8 cellular contexts compared by ENCODE assay signal in genomic region chr6:30942338-30943060, GRCh38. TPM values are rescaled to one million over a fixed set of nuclear protein-coding genes. Genes with fewer than 3 reads are reported as not detected.
DNase-seq lines count a peak whose midpoint lies in the region; ATAC-seq and TF ChIP-seq lines count a peak whose summit lies in the region.

No MANE protein-coding gene starts in this region.

- no peaks in the 10 kb centered on the region for H3K9me3 Mint-ChIP-seq in activated CD8-positive, alpha-beta memory T cell treated with anti-CD3 and anti-CD28 coated beads, Interleukin-2, amount 10 ng/mL, durations not matched to agents 7 days and 5 days (ENCODE audit: low read depth)
- H3K9me3 Mint-ChIP-seq in activated naive CD8-positive, alpha-beta T cell treated with anti-CD3 and anti-CD28 coated beads, Interleukin-2, amount 50 U/mL, for 24 hours, result no peaks in the 10 kb centered on the region

- H3K4me1 Mint-ChIP-seq in activated CD8-positive, alpha-beta memory T cell treated with anti-CD3 and anti-CD28 coated beads, Interleukin-2, amount 10 ng/mL, durations not matched to agents 7 days and 5 days, result no peaks in the 10 kb centered on the region
- no peaks in the 10 kb centered on the region for H3K4me1 Mint-ChIP-seq in activated naive CD8-positive, alpha-beta T cell treated with anti-CD3 and anti-CD28 coated beads, Interleukin-2, amount 50 U/mL, for 24 hours

- TF ChIP-seq POLR2A in lower leg skin (IDR thresholded peaks at IDR 0.05), result no peak

- H3K36me3 Mint-ChIP-seq in activated CD8-positive, alpha-beta memory T cell treated with anti-CD3 and anti-CD28 coated beads, Interleukin-2, amount 10 ng/mL, durations not matched to agents 7 days and 5 days, result no peaks in the 10 kb centered on the region
- H3K36me3 Mint-ChIP-seq in activated naive CD8-positive, alpha-beta T cell treated with anti-CD3 and anti-CD28 coated beads, Interleukin-2, amount 50 U/mL, for 24 hours (ENCODE audit: low read depth), result no peaks in the 10 kb centered on the region

- ATAC-seq in GM18907 (IDR thresholded peaks at IDR 0.05; ENCODE audit: unreplicated experiment), result no peak
- no peak for ATAC-seq in activated CD8-positive, alpha-beta memory T cell treated with anti-CD3 and anti-CD28 coated beads, Interleukin-2, amount 10 ng/mL, durations not matched to agents 7 days and 5 days
- no peak for ATAC-seq in activated naive CD8-positive, alpha-beta T cell treated with anti-CD3 and anti-CD28 coated beads, Interleukin-2, amount 50 U/mL, for 24 hours

- intact Hi-C loops in lower leg skin (cut with DNase I; ENCODE audit: low total_unique reads), result no loop called here

- 15 to 16% methylated on average over 15 of the region's 15 CpGs for WGBS in lower leg skin, 2 donors

- H3K27ac Mint-ChIP-seq in activated CD8-positive, alpha-beta memory T cell treated with anti-CD3 and anti-CD28 coated beads, Interleukin-2, amount 10 ng/mL, durations not matched to agents 7 days and 5 days, result no peak overlapping the region
- no peak overlapping the region for H3K27ac Mint-ChIP-seq in activated naive CD8-positive, alpha-beta T cell treated with anti-CD3 and anti-CD28 coated beads, Interleukin-2, amount 50 U/mL, for 24 hours

- no peak overlapping the region for H3K27ac ChIP-seq in coronary artery

- in situ Hi-C loops in KBM-7 (cut with MboI; ENCODE audit: low pct_unique_long_range_greater_than_20kb, low sequenced_read_pairs), result loop anchor here (25.0 kb wide), 1 partner anchor 95 kb away; no protein-coding TSS in a partner anchor

- CTCF ChIA-PET in activated CD8-positive, alpha-beta memory T cell treated with anti-CD3 and anti-CD28 coated beads, Interleukin-2, amount 10 ng/mL, durations not matched to agents 7 days and 5 days (lab: Charles Lee), result no interaction called here

- DNase-seq in AG20443 (ENCODE audit: low spot score), result peak; percentile 96
- DNase-seq in KBM-7, result peak; percentile 23
- no peak for DNase-seq in coronary artery (ENCODE audit: low spot score)
- peak; percentile 50 to 87 for DNase-seq in lower leg skin (ENCODE audit: low spot score in 2 of 2)
- no peak for DNase-seq in activated CD8-positive, alpha-beta memory T cell treated with anti-CD3 and anti-CD28 coated beads, Interleukin-2, amount 10 ng/mL, durations not matched to agents 7 days and 5 days
- DNase-seq in activated naive CD8-positive, alpha-beta T cell treated with anti-CD3 and anti-CD28 coated beads, Interleukin-2, amount 50 U/mL, for 24 hours, result no peak
- no peak for DNase-seq in NCI-H128 (lab: John Stamatoyannopoulos, UW; ENCODE audit: unreplicated experiment)

- TF ChIP-seq CTCF in coronary artery (IDR thresholded peaks at IDR 0.05), result no peak
- no peak for TF ChIP-seq CTCF in lower leg skin (IDR thresholded peaks at IDR 0.05)

- H3K4me3 ChIP-seq in coronary artery (peak overlapping the region; percentile 45), lower leg skin (ENCODE audit: low read depth, poor library complexity, severe bottlenecking) (no peak overlapping the region)

- H3K4me3 Mint-ChIP-seq in activated CD8-positive, alpha-beta memory T cell treated with anti-CD3 and anti-CD28 coated beads, Interleukin-2, amount 10 ng/mL, durations not matched to agents 7 days and 5 days, result no peak overlapping the region
- no peak overlapping the region for H3K4me3 Mint-ChIP-seq in activated naive CD8-positive, alpha-beta T cell treated with anti-CD3 and anti-CD28 coated beads, Interleukin-2, amount 50 U/mL, for 24 hours

- H3K27me3 Mint-ChIP-seq in activated CD8-positive, alpha-beta memory T cell treated with anti-CD3 and anti-CD28 coated beads, Interleukin-2, amount 10 ng/mL, durations not matched to agents 7 days and 5 days, result peaks cover 72% of the 10 kb centered on the region
- H3K27me3 Mint-ChIP-seq in activated naive CD8-positive, alpha-beta T cell treated with anti-CD3 and anti-CD28 coated beads, Interleukin-2, amount 50 U/mL, for 24 hours, result peaks cover 51% of the 10 kb centered on the region

RNA-seq across cellular contexts. Expression of gene MUCL3, which starts 1.7 kb away (rescaled TPM):
- total RNA-seq in lower leg skin, result not detected
- not detected for total RNA-seq in activated CD8-positive, alpha-beta memory T cell treated with anti-CD3 and anti-CD28 coated beads, Interleukin-2, amount 10 ng/mL, durations not matched to agents 7 days and 5 days

RNA-seq across cellular contexts. Expression of gene SFTA2, which starts 10.5 kb away (rescaled TPM):
- total RNA-seq in lower leg skin, result under 1 TPM in 1 of 4 donors, not detected in 3; 0.36 TPM
- not detected for total RNA-seq in activated CD8-positive, alpha-beta memory T cell treated with anti-CD3 and anti-CD28 coated beads, Interleukin-2, amount 10 ng/mL, durations not matched to agents 7 days and 5 days

RNA-seq across cellular contexts. Expression of gene VARS2, which starts 28.5 kb away (rescaled TPM):
- 10 to 100 TPM; 13.0 to 25.2 (median 18.1) TPM for total RNA-seq in lower leg skin
- 10 to 100 TPM; 46.6 to 54.1 TPM for total RNA-seq in activated CD8-positive, alpha-beta memory T cell treated with anti-CD3 and anti-CD28 coated beads, Interleukin-2, amount 10 ng/mL, durations not matched to agents 7 days and 5 days

RNA-seq across cellular contexts. Expression of gene GTF2H4, which starts 34.5 kb away (rescaled TPM):
- total RNA-seq in lower leg skin, result 10 to 100 TPM in 2 of 4 donors, 1 to 10 TPM in 2; 6.1 to 11.2 (median 9.4) TPM
- total RNA-seq in activated CD8-positive, alpha-beta memory T cell treated with anti-CD3 and anti-CD28 coated beads, Interleukin-2, amount 10 ng/mL, durations not matched to agents 7 days and 5 days, result 10 to 100 TPM; 30.0 to 34.9 TPM

RNA-seq across cellular contexts. Expression of gene MUC21, which starts 41.0 kb away (rescaled TPM):
- total RNA-seq in lower leg skin, result not detected
- not detected for total RNA-seq in activated CD8-positive, alpha-beta memory T cell treated with anti-CD3 and anti-CD28 coated beads, Interleukin-2, amount 10 ng/mL, durations not matched to agents 7 days and 5 days

Comparison
In these comparisons a context has a peak if more than half of its experiments do, and no peak if none do; other contexts are left out.
1. DNase-seq: peak in AG20443 (single experiment), KBM-7 (single experiment) and lower leg skin (2 of 2); none in coronary artery (single experiment), activated CD8-positive, alpha-beta memory T cell treated with anti-CD3 and anti-CD28 coated beads, Interleukin-2, amount 10 ng/mL, durations not matched to agents 7 days and 5 days (single experiment), activated naive CD8-positive, alpha-beta T cell treated with anti-CD3 and anti-CD28 coated beads, Interleukin-2, amount 50 U/mL, for 24 hours (single experiment) and NCI-H128 (single experiment).